ENCODE assay signal across 2 cellular contexts in the genomic region with DNA sequence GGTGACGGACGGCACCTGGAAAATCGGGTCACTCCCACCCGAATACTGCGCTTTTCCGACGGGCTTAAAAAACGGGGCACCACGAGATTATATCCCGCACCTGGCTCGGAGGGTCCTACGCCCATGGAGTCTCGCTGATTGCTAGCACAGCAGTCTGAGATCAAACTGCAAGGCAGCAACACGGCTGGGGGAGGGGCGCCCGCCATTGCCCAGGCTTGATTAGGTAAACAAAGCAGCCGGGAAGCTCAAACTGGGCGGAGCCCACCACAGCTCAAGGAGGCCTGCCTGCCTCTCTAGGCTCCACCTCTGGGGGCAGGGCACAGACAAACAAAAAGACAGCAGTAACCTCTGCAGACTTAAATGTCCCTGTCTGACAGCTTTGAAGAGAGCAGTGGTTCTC.
A peak's percentile ranks its signal among the peaks of the same experiment; 100 is the strongest.
TF ChIP-seq lines count a peak whose summit lies in the region.
"Not testable (repeated sequence)": the region's sequence is repeated elsewhere in the genome, so short reads cannot be mapped to it uniquely, and the experiment has no call there.

No MANE protein-coding gene starts in this region.

TF ChIP-seq in K562, 482 proteins besides CTCF, POLR2A, EP300 and RAD21:
- TF ChIP-seq FOXA3 (CRISPR knock-in tag; conservative IDR thresholded peaks at IDR 0.05 in 1 of 2, IDR thresholded peaks at IDR 0.05 in 1 of 2) (peak; percentile 64 to 70; a peak in 3 of 4 replicates), FOXK2 (conservative IDR thresholded peaks at IDR 0.05 in 1 of 2, IDR thresholded peaks at IDR 0.05 in 1 of 2; ENCODE audit: low read depth in 2 of 2) (peak; percentile 38 to 59; a peak in 2 of 4 replicates)

TF ChIP-seq in HepG2, 621 proteins besides CTCF, POLR2A, EP300 and RAD21:
- TF ChIP-seq HOXA3 (CRISPR knock-in tag; IDR thresholded peaks at IDR 0.05): 0 out of 2 replicates have a peak, but pooled peaks have one; percentile 22
- TF ChIP-seq, protein P1, sequence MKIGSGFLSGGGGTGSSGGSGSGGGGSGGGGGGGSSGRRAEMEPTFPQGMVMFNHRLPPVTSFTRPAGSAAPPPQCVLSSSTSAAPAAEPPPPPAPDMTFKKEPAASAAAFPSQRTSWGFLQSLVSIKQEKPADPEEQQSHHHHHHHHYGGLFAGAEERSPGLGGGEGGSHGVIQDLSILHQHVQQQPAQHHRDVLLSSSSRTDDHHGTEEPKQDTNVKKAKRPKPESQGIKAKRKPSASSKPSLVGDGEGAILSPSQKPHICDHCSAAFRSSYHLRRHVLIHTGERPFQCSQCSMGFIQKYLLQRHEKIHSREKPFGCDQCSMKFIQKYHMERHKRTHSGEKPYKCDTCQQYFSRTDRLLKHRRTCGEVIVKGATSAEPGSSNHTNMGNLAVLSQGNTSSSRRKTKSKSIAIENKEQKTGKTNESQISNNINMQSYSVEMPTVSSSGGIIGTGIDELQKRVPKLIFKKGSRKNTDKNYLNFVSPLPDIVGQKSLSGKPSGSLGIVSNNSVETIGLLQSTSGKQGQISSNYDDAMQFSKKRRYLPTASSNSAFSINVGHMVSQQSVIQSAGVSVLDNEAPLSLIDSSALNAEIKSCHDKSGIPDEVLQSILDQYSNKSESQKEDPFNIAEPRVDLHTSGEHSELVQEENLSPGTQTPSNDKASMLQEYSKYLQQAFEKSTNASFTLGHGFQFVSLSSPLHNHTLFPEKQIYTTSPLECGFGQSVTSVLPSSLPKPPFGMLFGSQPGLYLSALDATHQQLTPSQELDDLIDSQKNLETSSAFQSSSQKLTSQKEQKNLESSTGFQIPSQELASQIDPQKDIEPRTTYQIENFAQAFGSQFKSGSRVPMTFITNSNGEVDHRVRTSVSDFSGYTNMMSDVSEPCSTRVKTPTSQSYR (CRISPR knock-in tag; IDR thresholded peaks at IDR 0.05; ENCODE audit: borderline replicate concordance): peak; percentile 81
- TF ChIP-seq FOXA1 (IDR thresholded peaks at IDR 0.05): not testable (repeated sequence)
- TF ChIP-seq FOXA1 (CRISPR knock-in tag; IDR thresholded peaks at IDR 0.05): peak; percentile 70
- peak; percentile 34; the same call in 1 of the 2 replicates for TF ChIP-seq FOXA3 (CRISPR knock-in tag; IDR thresholded peaks at IDR 0.05)
- 0 out of 2 replicates have a peak, but pooled peaks have one; percentile 11 for TF ChIP-seq SALL1 (CRISPR knock-in tag; IDR thresholded peaks at IDR 0.05)
- TF ChIP-seq, protein P2, sequence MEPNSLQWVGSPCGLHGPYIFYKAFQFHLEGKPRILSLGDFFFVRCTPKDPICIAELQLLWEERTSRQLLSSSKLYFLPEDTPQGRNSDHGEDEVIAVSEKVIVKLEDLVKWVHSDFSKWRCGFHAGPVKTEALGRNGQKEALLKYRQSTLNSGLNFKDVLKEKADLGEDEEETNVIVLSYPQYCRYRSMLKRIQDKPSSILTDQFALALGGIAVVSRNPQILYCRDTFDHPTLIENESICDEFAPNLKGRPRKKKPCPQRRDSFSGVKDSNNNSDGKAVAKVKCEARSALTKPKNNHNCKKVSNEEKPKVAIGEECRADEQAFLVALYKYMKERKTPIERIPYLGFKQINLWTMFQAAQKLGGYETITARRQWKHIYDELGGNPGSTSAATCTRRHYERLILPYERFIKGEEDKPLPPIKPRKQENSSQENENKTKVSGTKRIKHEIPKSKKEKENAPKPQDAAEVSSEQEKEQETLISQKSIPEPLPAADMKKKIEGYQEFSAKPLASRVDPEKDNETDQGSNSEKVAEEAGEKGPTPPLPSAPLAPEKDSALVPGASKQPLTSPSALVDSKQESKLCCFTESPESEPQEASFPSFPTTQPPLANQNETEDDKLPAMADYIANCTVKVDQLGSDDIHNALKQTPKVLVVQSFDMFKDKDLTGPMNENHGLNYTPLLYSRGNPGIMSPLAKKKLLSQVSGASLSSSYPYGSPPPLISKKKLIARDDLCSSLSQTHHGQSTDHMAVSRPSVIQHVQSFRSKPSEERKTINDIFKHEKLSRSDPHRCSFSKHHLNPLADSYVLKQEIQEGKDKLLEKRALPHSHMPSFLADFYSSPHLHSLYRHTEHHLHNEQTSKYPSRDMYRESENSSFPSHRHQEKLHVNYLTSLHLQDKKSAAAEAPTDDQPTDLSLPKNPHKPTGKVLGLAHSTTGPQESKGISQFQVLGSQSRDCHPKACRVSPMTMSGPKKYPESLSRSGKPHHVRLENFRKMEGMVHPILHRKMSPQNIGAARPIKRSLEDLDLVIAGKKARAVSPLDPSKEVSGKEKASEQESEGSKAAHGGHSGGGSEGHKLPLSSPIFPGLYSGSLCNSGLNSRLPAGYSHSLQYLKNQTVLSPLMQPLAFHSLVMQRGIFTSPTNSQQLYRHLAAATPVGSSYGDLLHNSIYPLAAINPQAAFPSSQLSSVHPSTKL (CRISPR knock-in tag; IDR thresholded peaks at IDR 0.05): peak; percentile 18; the same call in 1 of the 2 replicates
